ENCODE assay signal across 21 cellular contexts in genomic region chr12:19539836-19540235, GRCh38.
"Had no signal": no experiment of that assay in that cellular context is flagged by ENCODE, and none has a peak within 500 bp of the region (broad histone marks: within the 10 kb centered on the region; RNA-seq: fewer than 3 reads in every experiment).

No MANE protein-coding gene starts in this region.

- H3K27me3 Mint-ChIP-seq: activated naive CD4-positive, alpha-beta T cell treated with anti-CD3 and anti-CD28 coated beads, Interleukin-2, amount 10 ng/mL, durations not matched to agents 7 days and 5 days had no signal

- H3K4me3 Mint-ChIP-seq: activated naive CD4-positive, alpha-beta T cell treated with anti-CD3 and anti-CD28 coated beads, Interleukin-2, amount 10 ng/mL, durations not matched to agents 7 days and 5 days; nephron progenitor cell had no signal

- H3K36me3 ChIP-seq: breast epithelium, gastrocnemius medialis, left lung, right atrium auricular region, stomach, vagina had no signal

- DNase-seq: activated CD4-positive, alpha-beta T cell treated with anti-CD3 and anti-CD28 coated beads for 1 hour; activated CD8-positive, alpha-beta memory T cell treated with anti-CD3 and anti-CD28 coated beads for 24 hours; activated CD8-positive, alpha-beta memory T cell treated with anti-CD3 and anti-CD28 coated beads, Interleukin-2, amount 50 U/mL, for 48 hours; activated effector memory CD4-positive, alpha-beta T cell treated with Interleukin-2 at 50 U/mL for 16 hours; activated naive CD4-positive, alpha-beta T cell treated with anti-CD3 and anti-CD28 coated beads, Interleukin-2, amount 10 ng/mL, durations not matched to agents 7 days and 5 days; activated T-cell treated with anti-CD3 and anti-CD28 coated beads, Interleukin-2, amount 50 U/mL, for 48 hours; cerebellar nuclear complex; effector CD8-positive, alpha-beta T cell; gastrocnemius medialis; head of caudate nucleus; left lung; nephron progenitor cell; occipital lobe; posterior cingulate gyrus; stomach; T-helper 1 cell; trophoblast cell had no signal

- H3K4me3 ChIP-seq: breast epithelium, gastrocnemius medialis, left lung, right atrium auricular region, stomach, vagina had no signal

- H3K27ac ChIP-seq: breast epithelium, gastrocnemius medialis, left lung, right atrium auricular region, stomach, vagina, VCaP had no signal

- H3K9me3 ChIP-seq: gastrocnemius medialis, vagina had no signal

- H3K4me1 ChIP-seq: breast epithelium, gastrocnemius medialis, left lung, right atrium auricular region, stomach had no signal

- ATAC-seq: gastrocnemius medialis, left lung had no signal

- H3K27ac Mint-ChIP-seq: activated naive CD4-positive, alpha-beta T cell treated with anti-CD3 and anti-CD28 coated beads, Interleukin-2, amount 10 ng/mL, durations not matched to agents 7 days and 5 days; nephron progenitor cell had no signal

- H3K4me1 Mint-ChIP-seq: nephron progenitor cell had no signal

- H3K27me3 ChIP-seq: breast epithelium, gastrocnemius medialis, left lung, right atrium auricular region, stomach, vagina had no signal
